Comparison of ENCODE assay signal across 16 cellular contexts in the genomic region with DNA sequence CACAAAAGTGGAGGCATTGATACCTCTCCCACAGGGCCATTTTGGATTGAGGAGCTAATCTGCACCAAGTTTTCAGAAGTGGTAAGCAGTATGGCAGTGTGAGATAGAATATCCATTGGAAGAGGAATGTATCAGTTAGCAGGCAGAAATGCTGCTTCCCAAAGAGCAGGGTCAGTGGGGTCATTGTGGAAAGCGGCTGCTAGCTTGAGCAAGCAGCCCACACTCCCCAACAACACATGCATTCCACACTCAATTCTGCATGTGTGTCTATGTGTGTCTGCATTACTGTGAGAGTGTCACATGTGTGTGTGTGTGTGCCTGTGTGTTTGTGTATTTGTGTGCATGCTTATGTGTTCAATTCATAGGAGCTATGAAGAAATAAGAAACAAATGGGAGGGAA.
"Had no signal": no experiment of that assay in that cellular context is flagged by ENCODE, and none has a peak within 500 bp of the region (broad histone marks: within the 10 kb centered on the region; RNA-seq: fewer than 3 reads in every experiment).

No MANE protein-coding gene starts in this region.

- DNase-seq: activated CD4-positive, alpha-beta T cell treated with anti-CD3 and anti-CD28 coated beads, Interleukin-2, amount 50 U/mL, for 4 hours; activated effector memory CD4-positive, alpha-beta T cell treated with Interleukin-2 at 50 U/mL for 16 hours; activated T-cell treated with anti-CD3 and anti-CD28 coated beads, Interleukin-2, amount 50 U/mL, for 24 hours; amniotic stem cell; dorsolateral prefrontal cortex; esophagus squamous epithelium; nephron progenitor cell; stimulated activated CD4-positive, alpha-beta T cell treated with anti-CD3 and anti-CD28 coated beads, Interleukin-15, amount 100 ng/mL, for 24 hours; stimulated activated CD4-positive, alpha-beta T cell treated with anti-CD3 and anti-CD28 coated beads, Interleukin-4, amount 100 ng/mL, for 24 hours; stimulated activated naive CD8-positive, alpha-beta T cell treated with anti-CD3 and anti-CD28 coated beads, Interleukin-15, amount 100 ng/mL, for 72 hours; T-helper 2 cell had no signal

- H3K9me3 ChIP-seq: esophagus squamous epithelium, vagina had no signal

- H3K36me3 ChIP-seq: esophagus squamous epithelium, vagina had no signal

- H3K4me1 ChIP-seq: esophagus squamous epithelium, vagina had no signal

- ATAC-seq: activated naive CD4-positive, alpha-beta T cell treated with anti-CD3 and anti-CD28 coated beads, Interleukin-2, amount 50 U/mL, for 72 hours; left lobe of liver; stimulated activated naive CD8-positive, alpha-beta T cell treated with anti-CD3 and anti-CD28 coated beads, Interleukin-15, amount 100 ng/mL, for 72 hours had no signal

- H3K4me3 ChIP-seq: dorsolateral prefrontal cortex, esophagus squamous epithelium, vagina had no signal

- H3K36me3 Mint-ChIP-seq: brain had no signal

- H3K27me3 ChIP-seq: esophagus squamous epithelium, vagina had no signal

- FAIRE-seq: endometrium had no signal

- H3K27me3 Mint-ChIP-seq: activated T-cell treated with anti-CD3 and anti-CD28 coated beads, Interleukin-2, amount 50 U/mL, for 24 hours had no signal

- H3K27ac Mint-ChIP-seq: activated T-cell treated with anti-CD3 and anti-CD28 coated beads, Interleukin-2, amount 50 U/mL, for 24 hours; brain; nephron progenitor cell; stimulated activated naive CD8-positive, alpha-beta T cell treated with anti-CD3 and anti-CD28 coated beads, Interleukin-15, amount 100 ng/mL, for 72 hours had no signal

- H3K4me3 Mint-ChIP-seq: activated T-cell treated with anti-CD3 and anti-CD28 coated beads, Interleukin-2, amount 50 U/mL, for 24 hours; brain; nephron progenitor cell; stimulated activated naive CD8-positive, alpha-beta T cell treated with anti-CD3 and anti-CD28 coated beads, Interleukin-15, amount 100 ng/mL, for 72 hours had no signal

- H3K4me1 Mint-ChIP-seq: brain; stimulated activated naive CD8-positive, alpha-beta T cell treated with anti-CD3 and anti-CD28 coated beads, Interleukin-15, amount 100 ng/mL, for 72 hours had no signal

- H3K27ac ChIP-seq: dorsolateral prefrontal cortex, esophagus squamous epithelium, vagina had no signal
